Comparison of ENCODE assay signal across 20 cellular contexts in the genomic region with DNA sequence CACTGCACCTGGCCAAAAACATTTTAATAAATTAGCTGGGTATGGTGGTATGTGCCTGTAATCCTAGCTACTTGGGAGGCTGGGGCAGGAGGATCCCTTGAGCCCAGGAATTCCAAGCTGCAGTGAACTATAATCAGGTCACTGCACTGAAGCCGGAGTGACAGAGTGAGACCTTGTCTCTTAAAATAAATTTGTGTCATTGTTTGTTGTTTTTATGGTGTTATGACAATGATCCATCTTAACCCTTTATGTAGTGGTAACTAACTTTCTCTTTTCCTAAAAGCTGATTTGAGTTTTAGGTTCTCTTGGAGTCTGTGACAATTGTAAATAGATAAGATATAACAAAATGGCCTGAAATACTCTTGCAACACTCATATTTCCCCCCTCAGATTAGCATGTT.
"Had no signal": no experiment of that assay in that cellular context is flagged by ENCODE, and none has a peak within 500 bp of the region (broad histone marks: within the 10 kb centered on the region; RNA-seq: fewer than 3 reads in every experiment).

No MANE protein-coding gene starts in this region.

- H3K36me3 ChIP-seq: neutrophil had no signal

- H3K4me2 ChIP-seq: hepatocyte had no signal

- H3K4me3 Mint-ChIP-seq: activated CD4-positive, alpha-beta T cell treated with anti-CD3 and anti-CD28 coated beads, Interleukin-2, amount 10 ng/mL, durations not matched to agents 24 days and 14 days; activated CD8-positive, alpha-beta T cell treated with anti-CD3 and anti-CD28 coated beads, Interleukin-2, amount 10 ng/mL, durations not matched to agents 7 days and 5 days; endodermal cell; naive thymus-derived CD8-positive, alpha-beta T cell; stimulated activated naive B cell treated with anti-CD40 and anti-IgM and Interleukin-4, amounts not matched to agents 10 μg/mL and 1 μg/mL and 100 μg/mL, for 72 hours; type B pancreatic cell had no signal

- H3K27ac ChIP-seq: dorsolateral prefrontal cortex, hepatocyte, neutrophil had no signal

- H2AFZ ChIP-seq: hepatocyte had no signal

- H3K27ac Mint-ChIP-seq: activated CD4-positive, alpha-beta T cell treated with anti-CD3 and anti-CD28 coated beads, Interleukin-2, amount 10 ng/mL, durations not matched to agents 24 days and 14 days; activated CD8-positive, alpha-beta T cell treated with anti-CD3 and anti-CD28 coated beads, Interleukin-2, amount 10 ng/mL, durations not matched to agents 7 days and 5 days; endodermal cell; stimulated activated naive B cell treated with anti-CD40 and anti-IgM and Interleukin-4, amounts not matched to agents 10 μg/mL and 1 μg/mL and 100 μg/mL, for 72 hours had no signal

- DNase-seq: activated CD4-positive, alpha-beta T cell treated with anti-CD3 and anti-CD28 coated beads, Interleukin-2, amount 10 ng/mL, durations not matched to agents 24 days and 14 days; activated CD4-positive, CD25-positive, alpha-beta regulatory T cell; activated CD8-positive, alpha-beta memory T cell treated with anti-CD3 and anti-CD28 coated beads, Interleukin-2, amount 50 U/mL, for 4 hours; activated CD8-positive, alpha-beta T cell treated with anti-CD3 and anti-CD28 coated beads, Interleukin-2, amount 10 ng/mL, durations not matched to agents 7 days and 5 days; dorsolateral prefrontal cortex; endodermal cell; erythroblast; islet precursor cell; mucosa of descending colon; naive thymus-derived CD8-positive, alpha-beta T cell; retina; stimulated activated CD4-positive, alpha-beta T cell treated with anti-CD3 and anti-CD28 coated beads, Interleukin-15, amount 100 ng/mL, for 24 hours; stimulated activated CD4-positive, alpha-beta T cell treated with anti-CD3 and anti-CD28 coated beads, Interleukin-4, amount 100 ng/mL, for 1 hour; stimulated activated naive B cell treated with anti-CD40 and anti-IgM and Interleukin-4, amounts not matched to agents 10 μg/mL and 1 μg/mL and 100 μg/mL, for 72 hours; substantia nigra; T-helper 2 cell had no signal

- H3K27me3 Mint-ChIP-seq: activated CD4-positive, alpha-beta T cell treated with anti-CD3 and anti-CD28 coated beads, Interleukin-2, amount 10 ng/mL, durations not matched to agents 24 days and 14 days; naive thymus-derived CD8-positive, alpha-beta T cell; stimulated activated naive B cell treated with anti-CD40 and anti-IgM and Interleukin-4, amounts not matched to agents 10 μg/mL and 1 μg/mL and 100 μg/mL, for 72 hours; type B pancreatic cell had no signal

- H3K27me3 ChIP-seq: dorsolateral prefrontal cortex, hepatocyte, neutrophil had no signal

- H3K36me3 Mint-ChIP-seq: stimulated activated naive B cell treated with anti-CD40 and anti-IgM and Interleukin-4, amounts not matched to agents 10 μg/mL and 1 μg/mL and 100 μg/mL, for 72 hours had no signal

- H3K4me3 ChIP-seq: dorsolateral prefrontal cortex, hepatocyte, lung, mucosa of descending colon had no signal

- H3K9me3 ChIP-seq: mucosa of descending colon, neutrophil had no signal

- ATAC-seq: activated CD8-positive, alpha-beta T cell treated with anti-CD3 and anti-CD28 coated beads, Interleukin-2, amount 10 ng/mL, durations not matched to agents 7 days and 5 days; mucosa of descending colon; naive thymus-derived CD8-positive, alpha-beta T cell; stimulated activated naive B cell treated with anti-CD40 and anti-IgM and Interleukin-4, amounts not matched to agents 10 μg/mL and 1 μg/mL and 100 μg/mL, for 72 hours had no signal

- H3K9me3 Mint-ChIP-seq: activated CD4-positive, alpha-beta T cell treated with anti-CD3 and anti-CD28 coated beads, Interleukin-2, amount 10 ng/mL, durations not matched to agents 24 days and 14 days; endodermal cell; naive thymus-derived CD8-positive, alpha-beta T cell; stimulated activated naive B cell treated with anti-CD40 and anti-IgM and Interleukin-4, amounts not matched to agents 10 μg/mL and 1 μg/mL and 100 μg/mL, for 72 hours; type B pancreatic cell had no signal
